In the genomic region with DNA sequence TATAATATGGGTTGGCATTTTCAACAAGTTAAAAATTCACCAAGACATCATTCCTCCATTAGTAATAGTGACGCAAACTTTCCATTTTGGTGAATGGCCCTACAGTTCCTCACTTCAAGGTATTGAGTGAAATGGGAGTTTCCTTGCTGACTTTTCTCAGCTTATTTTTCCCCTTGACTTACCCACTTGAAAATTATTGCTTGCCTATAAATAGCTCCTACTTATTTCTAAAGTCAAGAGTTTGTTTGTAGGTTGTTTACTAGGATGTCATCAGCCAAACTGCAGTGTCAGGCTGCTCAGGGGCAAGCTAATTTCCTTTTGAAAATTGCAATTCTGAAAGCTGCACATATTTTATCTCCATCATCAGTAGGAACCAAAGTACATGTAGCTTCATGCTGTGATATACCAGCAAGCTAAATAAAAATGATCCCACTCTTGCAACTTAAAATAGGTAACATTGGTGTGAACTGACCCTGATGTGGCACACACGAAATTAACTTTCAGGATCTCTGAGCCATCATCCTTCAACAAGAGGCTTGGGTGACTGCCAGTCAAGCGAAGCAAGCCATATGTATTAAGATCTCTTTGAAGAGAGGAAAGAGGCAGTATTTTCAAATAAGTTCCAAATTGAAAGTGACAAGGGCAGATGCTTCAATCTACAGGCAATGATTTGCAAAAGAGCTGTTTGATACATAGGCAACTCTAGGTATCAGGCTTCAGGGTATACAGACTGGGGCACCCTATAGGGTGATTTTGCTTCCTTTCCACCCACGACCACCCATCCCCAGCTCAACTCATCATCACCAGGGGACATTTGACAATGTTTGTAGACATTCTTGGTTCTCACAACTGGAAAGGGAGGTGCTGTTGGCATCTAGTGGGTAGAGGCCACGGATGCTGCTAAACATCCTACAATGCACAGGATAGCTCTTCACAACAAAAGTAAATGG, we compare ENCODE assay signal across 1 cellular context.
TF ChIP-seq lines count a peak whose summit lies in the region.

No MANE protein-coding gene starts in this region.

TF ChIP-seq in GM12878, 131 proteins besides CTCF, POLR2A, EP300 and RAD21 (continued from another document and continues in another):
- no peak for TF ChIP-seq CBX3 (IDR thresholded peaks at IDR 0.05; ENCODE audit: borderline replicate concordance, low read depth)
- peak; percentile 11; the same call in 1 of the 2 replicates for TF ChIP-seq BACH1 (IDR thresholded peaks at IDR 0.05; ENCODE audit: borderline replicate concordance)
- TF ChIP-seq, protein P1, sequence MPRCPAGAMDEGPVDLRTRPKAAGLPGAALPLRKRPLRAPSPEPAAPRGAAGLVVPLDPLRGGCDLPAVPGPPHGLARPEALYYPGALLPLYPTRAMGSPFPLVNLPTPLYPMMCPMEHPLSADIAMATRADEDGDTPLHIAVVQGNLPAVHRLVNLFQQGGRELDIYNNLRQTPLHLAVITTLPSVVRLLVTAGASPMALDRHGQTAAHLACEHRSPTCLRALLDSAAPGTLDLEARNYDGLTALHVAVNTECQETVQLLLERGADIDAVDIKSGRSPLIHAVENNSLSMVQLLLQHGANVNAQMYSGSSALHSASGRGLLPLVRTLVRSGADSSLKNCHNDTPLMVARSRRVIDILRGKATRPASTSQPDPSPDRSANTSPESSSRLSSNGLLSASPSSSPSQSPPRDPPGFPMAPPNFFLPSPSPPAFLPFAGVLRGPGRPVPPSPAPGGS (IDR thresholded peaks at IDR 0.05; ENCODE audit: borderline replicate concordance, insufficient read depth, low read depth, low read length, poor library complexity, severe bottlenecking), result no peak
- no peak for TF ChIP-seq RB1 (IDR thresholded peaks at IDR 0.05; ENCODE audit: borderline replicate concordance)
- TF ChIP-seq MTA2 (IDR thresholded peaks at IDR 0.05; ENCODE audit: low read depth), result peak; percentile 73
- TF ChIP-seq, protein P2, sequence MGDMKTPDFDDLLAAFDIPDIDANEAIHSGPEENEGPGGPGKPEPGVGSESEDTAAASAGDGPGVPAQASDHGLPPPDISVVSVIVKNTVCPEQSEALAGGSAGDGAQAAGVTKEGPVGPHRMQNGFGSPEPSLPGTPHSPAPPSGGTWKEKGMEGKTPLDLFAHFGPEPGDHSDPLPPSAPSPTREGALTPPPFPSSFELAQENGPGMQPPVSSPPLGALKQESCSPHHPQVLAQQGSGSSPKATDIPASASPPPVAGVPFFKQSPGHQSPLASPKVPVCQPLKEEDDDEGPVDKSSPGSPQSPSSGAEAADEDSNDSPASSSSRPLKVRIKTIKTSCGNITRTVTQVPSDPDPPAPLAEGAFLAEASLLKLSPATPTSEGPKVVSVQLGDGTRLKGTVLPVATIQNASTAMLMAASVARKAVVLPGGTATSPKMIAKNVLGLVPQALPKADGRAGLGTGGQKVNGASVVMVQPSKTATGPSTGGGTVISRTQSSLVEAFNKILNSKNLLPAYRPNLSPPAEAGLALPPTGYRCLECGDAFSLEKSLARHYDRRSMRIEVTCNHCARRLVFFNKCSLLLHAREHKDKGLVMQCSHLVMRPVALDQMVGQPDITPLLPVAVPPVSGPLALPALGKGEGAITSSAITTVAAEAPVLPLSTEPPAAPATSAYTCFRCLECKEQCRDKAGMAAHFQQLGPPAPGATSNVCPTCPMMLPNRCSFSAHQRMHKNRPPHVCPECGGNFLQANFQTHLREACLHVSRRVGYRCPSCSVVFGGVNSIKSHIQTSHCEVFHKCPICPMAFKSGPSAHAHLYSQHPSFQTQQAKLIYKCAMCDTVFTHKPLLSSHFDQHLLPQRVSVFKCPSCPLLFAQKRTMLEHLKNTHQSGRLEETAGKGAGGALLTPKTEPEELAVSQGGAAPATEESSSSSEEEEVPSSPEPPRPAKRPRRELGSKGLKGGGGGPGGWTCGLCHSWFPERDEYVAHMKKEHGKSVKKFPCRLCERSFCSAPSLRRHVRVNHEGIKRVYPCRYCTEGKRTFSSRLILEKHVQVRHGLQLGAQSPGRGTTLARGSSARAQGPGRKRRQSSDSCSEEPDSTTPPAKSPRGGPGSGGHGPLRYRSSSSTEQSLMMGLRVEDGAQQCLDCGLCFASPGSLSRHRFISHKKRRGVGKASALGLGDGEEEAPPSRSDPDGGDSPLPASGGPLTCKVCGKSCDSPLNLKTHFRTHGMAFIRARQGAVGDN (IDR thresholded peaks at IDR 0.05), result peak; percentile 50; the same call in 1 of the 2 replicates
- TF ChIP-seq MYB (IDR thresholded peaks at IDR 0.05; ENCODE audit: borderline replicate concordance, low read depth, low read length), result no peak
- TF ChIP-seq EED (IDR thresholded peaks at IDR 0.05; ENCODE audit: low read depth), result no peak
- TF ChIP-seq, protein P3, sequence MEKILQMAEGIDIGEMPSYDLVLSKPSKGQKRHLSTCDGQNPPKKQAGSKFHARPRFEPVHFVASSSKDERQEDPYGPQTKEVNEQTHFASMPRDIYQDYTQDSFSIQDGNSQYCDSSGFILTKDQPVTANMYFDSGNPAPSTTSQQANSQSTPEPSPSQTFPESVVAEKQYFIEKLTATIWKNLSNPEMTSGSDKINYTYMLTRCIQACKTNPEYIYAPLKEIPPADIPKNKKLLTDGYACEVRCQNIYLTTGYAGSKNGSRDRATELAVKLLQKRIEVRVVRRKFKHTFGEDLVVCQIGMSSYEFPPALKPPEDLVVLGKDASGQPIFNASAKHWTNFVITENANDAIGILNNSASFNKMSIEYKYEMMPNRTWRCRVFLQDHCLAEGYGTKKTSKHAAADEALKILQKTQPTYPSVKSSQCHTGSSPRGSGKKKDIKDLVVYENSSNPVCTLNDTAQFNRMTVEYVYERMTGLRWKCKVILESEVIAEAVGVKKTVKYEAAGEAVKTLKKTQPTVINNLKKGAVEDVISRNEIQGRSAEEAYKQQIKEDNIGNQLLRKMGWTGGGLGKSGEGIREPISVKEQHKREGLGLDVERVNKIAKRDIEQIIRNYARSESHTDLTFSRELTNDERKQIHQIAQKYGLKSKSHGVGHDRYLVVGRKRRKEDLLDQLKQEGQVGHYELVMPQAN (conservative IDR thresholded peaks at IDR 0.05), result no peak
- no peak for TF ChIP-seq CREM (IDR thresholded peaks at IDR 0.05; ENCODE audit: low read depth)
- TF ChIP-seq SMARCA5 (IDR thresholded peaks at IDR 0.05), result no peak
- 0 out of 2 replicates have a peak, but pooled peaks have one; percentile 17 for TF ChIP-seq PAX8 (IDR thresholded peaks at IDR 0.05)
- TF ChIP-seq YY1 (IDR thresholded peaks at IDR 0.05; ENCODE audit: low read depth, low read length), result no peak
- TF ChIP-seq IKZF1 (conservative IDR thresholded peaks at IDR 0.05), result peak; percentile 62
- TF ChIP-seq, protein P4, sequence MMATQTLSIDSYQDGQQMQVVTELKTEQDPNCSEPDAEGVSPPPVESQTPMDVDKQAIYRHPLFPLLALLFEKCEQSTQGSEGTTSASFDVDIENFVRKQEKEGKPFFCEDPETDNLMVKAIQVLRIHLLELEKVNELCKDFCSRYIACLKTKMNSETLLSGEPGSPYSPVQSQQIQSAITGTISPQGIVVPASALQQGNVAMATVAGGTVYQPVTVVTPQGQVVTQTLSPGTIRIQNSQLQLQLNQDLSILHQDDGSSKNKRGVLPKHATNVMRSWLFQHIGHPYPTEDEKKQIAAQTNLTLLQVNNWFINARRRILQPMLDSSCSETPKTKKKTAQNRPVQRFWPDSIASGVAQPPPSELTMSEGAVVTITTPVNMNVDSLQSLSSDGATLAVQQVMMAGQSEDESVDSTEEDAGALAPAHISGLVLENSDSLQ (IDR thresholded peaks at IDR 0.05), result peak; percentile 82
- no peak for TF ChIP-seq MEF2A (IDR thresholded peaks at IDR 0.05; ENCODE audit: insufficient read depth, low read depth, low read length)
- TF ChIP-seq, protein P5, sequence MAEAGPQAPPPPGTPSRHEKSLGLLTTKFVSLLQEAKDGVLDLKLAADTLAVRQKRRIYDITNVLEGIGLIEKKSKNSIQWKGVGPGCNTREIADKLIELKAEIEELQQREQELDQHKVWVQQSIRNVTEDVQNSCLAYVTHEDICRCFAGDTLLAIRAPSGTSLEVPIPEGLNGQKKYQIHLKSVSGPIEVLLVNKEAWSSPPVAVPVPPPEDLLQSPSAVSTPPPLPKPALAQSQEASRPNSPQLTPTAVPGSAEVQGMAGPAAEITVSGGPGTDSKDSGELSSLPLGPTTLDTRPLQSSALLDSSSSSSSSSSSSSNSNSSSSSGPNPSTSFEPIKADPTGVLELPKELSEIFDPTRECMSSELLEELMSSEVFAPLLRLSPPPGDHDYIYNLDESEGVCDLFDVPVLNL (IDR thresholded peaks at IDR 0.05; ENCODE audit: low read depth, low read length), result no peak
- TF ChIP-seq STAT1 (conservative IDR thresholded peaks at IDR 0.05), result no peak
- TF ChIP-seq, protein P6, sequence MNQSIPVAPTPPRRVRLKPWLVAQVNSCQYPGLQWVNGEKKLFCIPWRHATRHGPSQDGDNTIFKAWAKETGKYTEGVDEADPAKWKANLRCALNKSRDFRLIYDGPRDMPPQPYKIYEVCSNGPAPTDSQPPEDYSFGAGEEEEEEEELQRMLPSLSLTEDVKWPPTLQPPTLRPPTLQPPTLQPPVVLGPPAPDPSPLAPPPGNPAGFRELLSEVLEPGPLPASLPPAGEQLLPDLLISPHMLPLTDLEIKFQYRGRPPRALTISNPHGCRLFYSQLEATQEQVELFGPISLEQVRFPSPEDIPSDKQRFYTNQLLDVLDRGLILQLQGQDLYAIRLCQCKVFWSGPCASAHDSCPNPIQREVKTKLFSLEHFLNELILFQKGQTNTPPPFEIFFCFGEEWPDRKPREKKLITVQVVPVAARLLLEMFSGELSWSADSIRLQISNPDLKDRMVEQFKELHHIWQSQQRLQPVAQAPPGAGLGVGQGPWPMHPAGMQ (IDR thresholded peaks at IDR 0.05; ENCODE audit: borderline replicate concordance), result no peak
- no peak for TF ChIP-seq HCFC1 (IDR thresholded peaks at IDR 0.05; ENCODE audit: low read length)
- TF ChIP-seq, protein P7, sequence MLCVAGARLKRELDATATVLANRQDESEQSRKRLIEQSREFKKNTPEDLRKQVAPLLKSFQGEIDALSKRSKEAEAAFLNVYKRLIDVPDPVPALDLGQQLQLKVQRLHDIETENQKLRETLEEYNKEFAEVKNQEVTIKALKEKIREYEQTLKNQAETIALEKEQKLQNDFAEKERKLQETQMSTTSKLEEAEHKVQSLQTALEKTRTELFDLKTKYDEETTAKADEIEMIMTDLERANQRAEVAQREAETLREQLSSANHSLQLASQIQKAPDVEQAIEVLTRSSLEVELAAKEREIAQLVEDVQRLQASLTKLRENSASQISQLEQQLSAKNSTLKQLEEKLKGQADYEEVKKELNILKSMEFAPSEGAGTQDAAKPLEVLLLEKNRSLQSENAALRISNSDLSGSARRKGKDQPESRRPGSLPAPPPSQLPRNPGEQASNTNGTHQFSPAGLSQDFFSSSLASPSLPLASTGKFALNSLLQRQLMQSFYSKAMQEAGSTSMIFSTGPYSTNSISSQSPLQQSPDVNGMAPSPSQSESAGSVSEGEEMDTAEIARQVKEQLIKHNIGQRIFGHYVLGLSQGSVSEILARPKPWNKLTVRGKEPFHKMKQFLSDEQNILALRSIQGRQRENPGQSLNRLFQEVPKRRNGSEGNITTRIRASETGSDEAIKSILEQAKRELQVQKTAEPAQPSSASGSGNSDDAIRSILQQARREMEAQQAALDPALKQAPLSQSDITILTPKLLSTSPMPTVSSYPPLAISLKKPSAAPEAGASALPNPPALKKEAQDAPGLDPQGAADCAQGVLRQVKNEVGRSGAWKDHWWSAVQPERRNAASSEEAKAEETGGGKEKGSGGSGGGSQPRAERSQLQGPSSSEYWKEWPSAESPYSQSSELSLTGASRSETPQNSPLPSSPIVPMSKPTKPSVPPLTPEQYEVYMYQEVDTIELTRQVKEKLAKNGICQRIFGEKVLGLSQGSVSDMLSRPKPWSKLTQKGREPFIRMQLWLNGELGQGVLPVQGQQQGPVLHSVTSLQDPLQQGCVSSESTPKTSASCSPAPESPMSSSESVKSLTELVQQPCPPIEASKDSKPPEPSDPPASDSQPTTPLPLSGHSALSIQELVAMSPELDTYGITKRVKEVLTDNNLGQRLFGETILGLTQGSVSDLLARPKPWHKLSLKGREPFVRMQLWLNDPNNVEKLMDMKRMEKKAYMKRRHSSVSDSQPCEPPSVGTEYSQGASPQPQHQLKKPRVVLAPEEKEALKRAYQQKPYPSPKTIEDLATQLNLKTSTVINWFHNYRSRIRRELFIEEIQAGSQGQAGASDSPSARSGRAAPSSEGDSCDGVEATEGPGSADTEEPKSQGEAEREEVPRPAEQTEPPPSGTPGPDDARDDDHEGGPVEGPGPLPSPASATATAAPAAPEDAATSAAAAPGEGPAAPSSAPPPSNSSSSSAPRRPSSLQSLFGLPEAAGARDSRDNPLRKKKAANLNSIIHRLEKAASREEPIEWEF (IDR thresholded peaks at IDR 0.05; ENCODE audit: insufficient replicate concordance, low read depth, low read length), result no peak
- no peak for TF ChIP-seq RUNX3 (IDR thresholded peaks at IDR 0.05; ENCODE audit: low read length)
- peak; percentile 76 for TF ChIP-seq MEF2B (IDR thresholded peaks at IDR 0.05; ENCODE audit: partially characterized antibody, poor library complexity, severe bottlenecking)
- TF ChIP-seq CHD2 (IDR thresholded peaks at IDR 0.05; ENCODE audit: borderline replicate concordance, low read depth, low read length), result 0 out of 2 replicates have a peak, but pooled peaks have one; percentile 13
- TF ChIP-seq MXI1 (IDR thresholded peaks at IDR 0.05; ENCODE audit: low read depth, low read length), result peak; percentile 16; the same call in 1 of the 2 replicates
- TF ChIP-seq POLR2AphosphoS5 (IDR thresholded peaks at IDR 0.05; ENCODE audit: low read length), result no peak
- TF ChIP-seq, protein P8, sequence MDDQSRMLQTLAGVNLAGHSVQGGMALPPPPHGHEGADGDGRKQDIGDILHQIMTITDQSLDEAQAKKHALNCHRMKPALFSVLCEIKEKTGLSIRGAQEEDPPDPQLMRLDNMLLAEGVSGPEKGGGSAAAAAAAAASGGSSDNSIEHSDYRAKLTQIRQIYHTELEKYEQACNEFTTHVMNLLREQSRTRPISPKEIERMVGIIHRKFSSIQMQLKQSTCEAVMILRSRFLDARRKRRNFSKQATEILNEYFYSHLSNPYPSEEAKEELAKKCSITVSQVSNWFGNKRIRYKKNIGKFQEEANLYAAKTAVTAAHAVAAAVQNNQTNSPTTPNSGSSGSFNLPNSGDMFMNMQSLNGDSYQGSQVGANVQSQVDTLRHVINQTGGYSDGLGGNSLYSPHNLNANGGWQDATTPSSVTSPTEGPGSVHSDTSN (IDR thresholded peaks at IDR 0.05; ENCODE audit: insufficient replicate concordance, low read depth, low read length), result no peak
- TF ChIP-seq, protein P9, sequence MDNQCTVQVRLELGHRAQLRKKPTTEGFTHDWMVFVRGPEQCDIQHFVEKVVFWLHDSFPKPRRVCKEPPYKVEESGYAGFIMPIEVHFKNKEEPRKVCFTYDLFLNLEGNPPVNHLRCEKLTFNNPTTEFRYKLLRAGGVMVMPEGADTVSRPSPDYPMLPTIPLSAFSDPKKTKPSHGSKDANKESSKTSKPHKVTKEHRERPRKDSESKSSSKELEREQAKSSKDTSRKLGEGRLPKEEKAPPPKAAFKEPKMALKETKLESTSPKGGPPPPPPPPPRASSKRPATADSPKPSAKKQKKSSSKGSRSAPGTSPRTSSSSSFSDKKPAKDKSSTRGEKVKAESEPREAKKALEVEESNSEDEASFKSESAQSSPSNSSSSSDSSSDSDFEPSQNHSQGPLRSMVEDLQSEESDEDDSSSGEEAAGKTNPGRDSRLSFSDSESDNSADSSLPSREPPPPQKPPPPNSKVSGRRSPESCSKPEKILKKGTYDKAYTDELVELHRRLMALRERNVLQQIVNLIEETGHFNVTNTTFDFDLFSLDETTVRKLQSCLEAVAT (IDR thresholded peaks at IDR 0.05), result peak; percentile 24; the same call in 1 of the 2 replicates
- no peak for TF ChIP-seq ZNF622 (IDR thresholded peaks at IDR 0.05)
- TF ChIP-seq NFYA (IDR thresholded peaks at IDR 0.05; ENCODE audit: borderline replicate concordance, low read depth, low read length), result no peak
- TF ChIP-seq NR2F1 (conservative IDR thresholded peaks at IDR 0.05), result peak; percentile 37; the same call in 1 of the 2 replicates
- no peak for TF ChIP-seq SIX5 (IDR thresholded peaks at IDR 0.05; ENCODE audit: low read depth, low read length, severe bottlenecking)
- no peak for TF ChIP-seq CBFB (IDR thresholded peaks at IDR 0.05; ENCODE audit: low read depth)
- TF ChIP-seq CHD1 (IDR thresholded peaks at IDR 0.05; ENCODE audit: low read depth, low read length), result no peak
- TF ChIP-seq NFIC (IDR thresholded peaks at IDR 0.05; ENCODE audit: low read depth, low read length), result peak; percentile 32; the same call in 1 of the 2 replicates
